19 cellular contexts compared by ENCODE assay signal in the genomic region with DNA sequence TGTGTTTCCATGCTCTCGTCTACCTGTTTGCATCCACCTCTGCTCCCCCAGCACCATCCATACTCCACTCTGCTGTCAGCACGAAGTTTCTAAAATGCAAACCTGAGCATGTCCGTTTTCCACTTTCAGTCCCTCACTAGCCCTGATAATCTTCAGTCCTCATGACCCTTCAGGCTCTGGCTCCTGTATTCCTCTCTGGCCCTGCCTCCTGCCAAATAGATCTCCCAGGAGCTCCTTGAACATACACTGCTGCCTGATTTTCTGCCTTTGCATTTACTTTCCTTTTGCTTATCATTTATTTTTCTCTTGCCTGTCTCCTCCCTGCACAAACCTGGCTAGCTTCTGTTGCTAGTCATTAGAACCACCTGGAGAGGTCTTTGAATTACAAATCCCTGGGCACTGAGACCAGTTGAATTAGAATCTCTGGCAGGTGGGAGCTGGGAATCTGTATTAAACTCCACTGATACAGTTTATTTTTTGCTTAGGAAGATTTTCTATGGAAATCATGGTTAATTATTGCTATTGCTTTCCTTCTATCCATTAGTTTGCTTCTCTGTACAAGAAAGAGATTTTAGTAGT. TPM values are rescaled to one million over a fixed set of nuclear protein-coding genes. Genes with fewer than 3 reads are reported as not detected.
"Had no signal": no experiment of that assay in that cellular context is flagged by ENCODE, and none has a peak within 500 bp of the region (broad histone marks: within the 10 kb centered on the region; RNA-seq: fewer than 3 reads in every experiment).

No MANE protein-coding gene starts in this region.

- DNase-seq: activated CD4-positive, alpha-beta T cell treated with anti-CD3 and anti-CD28 coated beads, Interleukin-2, amount 50 U/mL, for 1 hour; activated naive CD4-positive, alpha-beta T cell treated with anti-CD3 and anti-CD28 coated beads, Interleukin-2, amount 10 ng/mL, durations not matched to agents 7 days and 5 days; activated T-cell treated with anti-CD3 and anti-CD28 coated beads for 4 hours; central memory CD4-positive, alpha-beta T cell; effector CD4-positive, alpha-beta T cell; lower lobe of right lung; midbrain; naive B cell; retina; stimulated activated CD4-positive, alpha-beta T cell treated with anti-CD3 and anti-CD28 coated beads, Interleukin-4, amount 100 ng/mL, for 1 hour; stimulated activated CD8-positive, alpha-beta memory T cell treated with anti-CD3 and anti-CD28 coated beads, Interleukin-4, amount 100 ng/mL, for 48 hours; stimulated activated naive CD8-positive, alpha-beta T cell treated with anti-CD3 and anti-CD28 coated beads, Interleukin-15, amount 100 ng/mL, for 72 hours had no signal

- H3K9me3 Mint-ChIP-seq: activated naive CD4-positive, alpha-beta T cell treated with anti-CD3 and anti-CD28 coated beads, Interleukin-2, amount 10 ng/mL, durations not matched to agents 7 days and 5 days; activated T-helper 2 cell treated with anti-CD3 and anti-CD28 coated beads, Interferon-gamma antibody, Interleukin-2, Interleukin-4, amounts not matched to agents 10 μg/mL and 5 μg/mL and 100 μg/mL, durations not matched to agents 14 hours and 24 hours and 36 hours; stimulated activated naive CD8-positive, alpha-beta T cell treated with anti-CD3 and anti-CD28 coated beads, Interleukin-15, amount 100 ng/mL, for 72 hours had no signal

- H3K27ac ChIP-seq: adrenal gland, coronary artery, gastroesophageal sphincter, lower lobe of right lung, thoracic aorta had no signal

- H3K36me3 Mint-ChIP-seq: activated naive CD4-positive, alpha-beta T cell treated with anti-CD3 and anti-CD28 coated beads, Interleukin-2, amount 10 ng/mL, durations not matched to agents 7 days and 5 days; naive B cell had no signal

- FAIRE-seq: urothelium cell line had no signal

- H3K27ac Mint-ChIP-seq: activated naive CD4-positive, alpha-beta T cell treated with anti-CD3 and anti-CD28 coated beads, Interleukin-2, amount 10 ng/mL, durations not matched to agents 7 days and 5 days; activated T-helper 2 cell treated with anti-CD3 and anti-CD28 coated beads, Interferon-gamma antibody, Interleukin-2, Interleukin-4, amounts not matched to agents 10 μg/mL and 5 μg/mL and 100 μg/mL, durations not matched to agents 14 hours and 24 hours and 36 hours; naive B cell; stimulated activated naive CD8-positive, alpha-beta T cell treated with anti-CD3 and anti-CD28 coated beads, Interleukin-15, amount 100 ng/mL, for 72 hours had no signal

- H3K4me3 Mint-ChIP-seq: activated naive CD4-positive, alpha-beta T cell treated with anti-CD3 and anti-CD28 coated beads, Interleukin-2, amount 10 ng/mL, durations not matched to agents 7 days and 5 days; naive B cell; stimulated activated naive CD8-positive, alpha-beta T cell treated with anti-CD3 and anti-CD28 coated beads, Interleukin-15, amount 100 ng/mL, for 72 hours had no signal

- H3K9me3 ChIP-seq: adrenal gland, gastroesophageal sphincter, lower lobe of right lung, thoracic aorta had no signal

- H3K4me3 ChIP-seq: adrenal gland, coronary artery, gastroesophageal sphincter, lower lobe of right lung, thoracic aorta had no signal

- ATAC-seq: gastroesophageal sphincter; lower lobe of right lung; stimulated activated naive CD8-positive, alpha-beta T cell treated with anti-CD3 and anti-CD28 coated beads, Interleukin-15, amount 100 ng/mL, for 72 hours had no signal

- H3K4me1 Mint-ChIP-seq: activated naive CD4-positive, alpha-beta T cell treated with anti-CD3 and anti-CD28 coated beads, Interleukin-2, amount 10 ng/mL, durations not matched to agents 7 days and 5 days; naive B cell; stimulated activated naive CD8-positive, alpha-beta T cell treated with anti-CD3 and anti-CD28 coated beads, Interleukin-15, amount 100 ng/mL, for 72 hours had no signal

- H3K4me1 ChIP-seq: gastroesophageal sphincter had no signal

- H3K27me3 ChIP-seq: adrenal gland, gastroesophageal sphincter had no signal

- H3K36me3 ChIP-seq: adrenal gland, gastroesophageal sphincter, lower lobe of right lung, thoracic aorta had no signal

RNA-seq across cellular contexts. Expression of a gene that starts 18.5 kb away (rescaled TPM):
- total RNA-seq: activated CD8-positive, alpha-beta memory T cell treated with anti-CD3 and anti-CD28 coated beads for 36 hours had no signal
